In genomic region chr5:55030676-55031445, GRCh38 we compare ENCODE assay signal across 24 cellular contexts. TPM values are rescaled to one million over a fixed set of nuclear protein-coding genes. Genes with fewer than 3 reads are reported as not detected.
DNase-seq lines count a peak whose midpoint lies in the region; ATAC-seq and TF ChIP-seq lines count a peak whose summit lies in the region.
"Had no signal": no experiment of that assay in that cellular context is flagged by ENCODE, and none has a peak within 500 bp of the region (broad histone marks: within the 10 kb centered on the region; RNA-seq: fewer than 3 reads in every experiment).

No MANE protein-coding gene starts in this region.

- H3K27ac ChIP-seq in SK-N-SH (ENCODE audit: low read depth in 2 of 2, low read length in 1 of 2) (no peak overlapping the region), HUES48 (ENCODE audit: low read depth, low read length) (peak overlapping the region; percentile 62), ectodermal cell (ENCODE audit: insufficient read depth, low read depth, low read length, poor library complexity, severe bottlenecking) (peak overlapping the region; percentile 76), osteoblast (ENCODE audit: low read depth, low read length) (peak overlapping the region; percentile 35)
- H3K27ac ChIP-seq: adrenal gland, colonic mucosa, transverse colon had no signal

- CTCF ChIA-PET in SK-N-SH (lab: Yijun Ruan, JAX) = no interaction called here

- no peaks in the 10 kb centered on the region for H3K79me2 ChIP-seq in SK-N-SH (ENCODE audit: insufficient read depth)
- no peaks in the 10 kb centered on the region for H3K79me2 ChIP-seq in osteoblast (ENCODE audit: insufficient read depth, low read length)

- no peaks in the 10 kb centered on the region for H3K9me2 ChIP-seq in SK-N-SH

- no peaks in the 10 kb centered on the region for H4K20me1 ChIP-seq in SK-N-SH (ENCODE audit: insufficient read depth)
- no peaks in the 10 kb centered on the region for H4K20me1 ChIP-seq in osteoblast (ENCODE audit: insufficient read depth, low read length)

- no peaks in the 10 kb centered on the region for H3K36me3 ChIP-seq in SK-N-SH (replicated peaks in 1 of 2; ENCODE audit: control insufficient read depth in 1 of 2, insufficient read depth in 2 of 2, low read length in 1 of 2)
- H3K36me3 ChIP-seq in HUES48 (ENCODE audit: control insufficient read depth, insufficient read depth, low read length) = no peaks in the 10 kb centered on the region
- no peaks in the 10 kb centered on the region for H3K36me3 ChIP-seq in ectodermal cell (ENCODE audit: control insufficient read depth, insufficient read depth, low read length)
- no peaks in the 10 kb centered on the region for H3K36me3 ChIP-seq in osteoblast (ENCODE audit: insufficient read depth, low read length)
- H3K36me3 ChIP-seq: adrenal gland, colonic mucosa, HAP-1, transverse colon had no signal

- TF ChIP-seq CTCF in SK-N-SH (IDR thresholded peaks at IDR 0.05) (no peak), osteoblast (IDR thresholded peaks at IDR 0.05; ENCODE audit: extremely low read depth, low read depth, low read length) (no peak)

- no peaks in the 10 kb centered on the region for H3K4me1 ChIP-seq in SK-N-SH (ENCODE audit: control insufficient read depth in 1 of 2, insufficient read depth in 2 of 2, low read depth in 1 of 2, low read length in 1 of 2)
- peaks cover 3% of the 10 kb centered on the region for H3K4me1 ChIP-seq in HUES48 (ENCODE audit: control insufficient read depth, insufficient read depth, low read length)
- peaks cover 6% of the 10 kb centered on the region for H3K4me1 ChIP-seq in ectodermal cell (ENCODE audit: control insufficient read depth, insufficient read depth, low read length)
- peaks cover 20% of the 10 kb centered on the region for H3K4me1 ChIP-seq in osteoblast (ENCODE audit: insufficient read depth, low read length)
- H3K4me1 ChIP-seq: adrenal gland, colonic mucosa, HAP-1, transverse colon had no signal

- H3K4me3 ChIP-seq in SK-N-SH (ENCODE audit: low read depth in 2 of 2, low read length in 1 of 2) (no peak overlapping the region), HUES48 (ENCODE audit: low read depth, low read length) (no peak overlapping the region), ectodermal cell (ENCODE audit: insufficient read depth, low read depth, low read length) (no peak overlapping the region), osteoblast (ENCODE audit: insufficient read depth, low read length) (peak overlapping the region; percentile 36)
- H3K4me3 ChIP-seq: adrenal gland, colonic mucosa, HAP-1, transverse colon had no signal

- POLR2A ChIA-PET in SK-N-SH (lab: Yijun Ruan, JAX) = no interaction called here

- H3K9ac ChIP-seq in SK-N-SH = no peak overlapping the region
- no peak overlapping the region for H3K9ac ChIP-seq in HUES48 (ENCODE audit: low read depth, low read length)

- no peak for ATAC-seq in SK-N-SH treated with all-trans-retinoic acid at 6 μM for 48 hours
- ATAC-seq: activated T-cell treated with anti-CD3 and anti-CD28 coated beads, Interleukin-2, amount 50 U/mL, for 4 hours; esophagus mucosa had no signal

- H3F3A ChIP-seq in SK-N-SH (replicated peaks; ENCODE audit: insufficient read depth) = no peaks in the 10 kb centered on the region

- WGBS in SK-N-SH (ENCODE audit: low lambda C conversion rate) = 15% methylated on average over 10 of the region's 11 CpGs
- WGBS in ectodermal cell, 2 experiments = 80 to 83% methylated on average over 11 of the region's 11 CpGs

- H3K4me2 ChIP-seq in SK-N-SH (no peak overlapping the region), osteoblast (ENCODE audit: insufficient read depth, low read length) (peak overlapping the region; percentile 73)

- TF ChIP-seq RAD21 in SK-N-SH (IDR thresholded peaks at IDR 0.05; ENCODE audit: low read length) = no peak

- no peak for TF ChIP-seq EP300 in SK-N-SH (IDR thresholded peaks at IDR 0.05; ENCODE audit: borderline replicate concordance in 1 of 2, low read depth in 1 of 2, low read length in 1 of 2)

- H3K9me3 ChIP-seq in SK-N-SH (no peaks in the 10 kb centered on the region), HUES48 (ENCODE audit: control insufficient read depth, insufficient read depth, low read length) (no peaks in the 10 kb centered on the region), ectodermal cell (ENCODE audit: control insufficient read depth, low read length) (no peaks in the 10 kb centered on the region), osteoblast (ENCODE audit: low read depth, low read length) (no peaks in the 10 kb centered on the region)
- H3K9me3 ChIP-seq: adrenal gland, colonic mucosa, HAP-1, transverse colon had no signal

- DNase-seq in SK-N-SH = no peak
- no peak for DNase-seq in osteoblast (ENCODE audit: insufficient read length, low spot score, missing footprints)
- no peak for DNase-seq in middle frontal gyrus (ENCODE audit: extremely low spot score, low spot score)
- no peak for DNase-seq in activated CD8-positive, alpha-beta memory T cell treated with anti-CD3 and anti-CD28 coated beads for 24 hours
- no peak for DNase-seq in NCI-H2227 treated with DMSO at 0.1 percent for 48 hours (lab: John Stamatoyannopoulos, UW)
- DNase-seq: 8988T; activated CD4-positive, alpha-beta T cell treated with anti-CD3 and anti-CD28 coated beads for 4 hours; activated naive CD4-positive, alpha-beta T cell; activated T-cell treated with anti-CD3 and anti-CD28 coated beads, Interleukin-2, amount 50 U/mL, for 4 hours; adrenal gland; colonic mucosa; NCI-H1092 treated with DMSO at 0.1 percent for 48 hours; NCI-H187 treated with DMSO at 0.1 percent for 48 hours; NCI-H526 treated with DMSO at 0.1 percent for 48 hours; SIG-M5; transverse colon had no signal

- peak overlapping the region; percentile 43; the same call in 1 of the 2 replicates for H2AFZ ChIP-seq in SK-N-SH (ENCODE audit: low read depth)
- H2AFZ ChIP-seq in osteoblast (ENCODE audit: low read length) = peak overlapping the region; percentile 87

- H3K27me3 ChIP-seq in SK-N-SH (ENCODE audit: insufficient read depth) (peaks cover 11% of the 10 kb centered on the region; the same call in 1 of the 2 replicates), HUES48 (ENCODE audit: control insufficient read depth, insufficient read depth, low read length) (no peaks in the 10 kb centered on the region), ectodermal cell (ENCODE audit: control insufficient read depth, insufficient read depth, low read length, poor library complexity, severe bottlenecking) (peaks cover 5% of the 10 kb centered on the region), osteoblast (ENCODE audit: insufficient read depth, low read length) (no peaks in the 10 kb centered on the region)
- H3K27me3 ChIP-seq: adrenal gland, colonic mucosa, transverse colon had no signal

TF ChIP-seq in SK-N-SH, 30 proteins besides CTCF, POLR2A, EP300 and RAD21:
- no peak for TF ChIP-seq POLR2AphosphoS5 (IDR thresholded peaks at IDR 0.05; ENCODE audit: low read depth, low read length)

TF ChIP-seq in SK-N-SH treated with all-trans-retinoic acid at 6 μM for 48 hours, 23 proteins besides CTCF, POLR2A, EP300 and RAD21:
- no peak for TF ChIP-seq ZFP30 (CRISPR knock-in tag; IDR thresholded peaks at IDR 0.05)

RNA-seq across cellular contexts. Expression of gene GZMK, which starts 6.8 kb away (rescaled TPM):
- polyA plus RNA-seq in SK-N-SH (2012; rRNA removed) = not detected in 2 replicates
- 0.01 TPM in 1 of 2 replicates, not detected in the other for polyA plus RNA-seq in SK-N-SH (2012; cell fraction: cytosol; rRNA removed)
- polyA plus RNA-seq in SK-N-SH (2012; cell fraction: nucleus; rRNA removed) = not detected in 2 replicates
- not detected for polyA plus RNA-seq in ectodermal cell (2013, experiment 1 of 4)
- not detected for polyA plus RNA-seq in ectodermal cell (2013, experiment 2 of 4)
- not detected for polyA plus RNA-seq in ectodermal cell (2013, experiment 3 of 4)
- not detected for polyA plus RNA-seq in ectodermal cell (2013, experiment 4 of 4)
- total RNA-seq in osteoblast = not detected in 2 replicates
- total RNA-seq: bronchial epithelial cell, esophagus mucosa, frontal cortex, pulmonary artery endothelial cell had no signal

RNA-seq across cellular contexts. Expression of gene ESM1, which starts 45.5 kb away (rescaled TPM):
- polyA plus RNA-seq in SK-N-SH (2012; rRNA removed) = 36.5 and 37.4 TPM in 2 replicates
- polyA plus RNA-seq in SK-N-SH (2012; cell fraction: cytosol; rRNA removed) = 29.6 and 39.2 TPM in 2 replicates
- 19.3 and 20.2 TPM in 2 replicates for polyA plus RNA-seq in SK-N-SH (2012; cell fraction: nucleus; rRNA removed)
- polyA plus RNA-seq in ectodermal cell (2013, experiment 1 of 4) = not detected
- polyA plus RNA-seq in ectodermal cell (2013, experiment 2 of 4) = not detected
- polyA plus RNA-seq in ectodermal cell (2013, experiment 3 of 4) = not detected
- polyA plus RNA-seq in ectodermal cell (2013, experiment 4 of 4) = not detected
- total RNA-seq in osteoblast = 1.8 and 2.9 TPM in 2 replicates
- total RNA-seq: bronchial epithelial cell, esophagus mucosa, frontal cortex, transverse colon had no signal

Comparison
In these comparisons a context has a peak if more than half of its experiments do, and no peak if none do; other contexts are left out.
1. H3K27ac ChIP-seq: peak in HUES48 (single experiment), ectodermal cell (single experiment) and osteoblast (single experiment); none in SK-N-SH (0 of 2).